In genomic region chr6:125144822-125145221, GRCh38 we compare ENCODE assay signal across 1 cellular context.
"Had no signal": no experiment of that assay in that cellular context is flagged by ENCODE, and none has a peak within 500 bp of the region (broad histone marks: within the 10 kb centered on the region; RNA-seq: fewer than 3 reads in every experiment).

No MANE protein-coding gene starts in this region.

- DNase-seq: GDM1 had no signal
